ENCODE assay signal across 3 cellular contexts in genomic region chr1:35581621-35582020, GRCh38. TPM values are rescaled to one million over a fixed set of nuclear protein-coding genes. Genes with fewer than 3 reads are reported as not detected.
"Had no signal": no experiment of that assay in that cellular context is flagged by ENCODE, and none has a peak within 500 bp of the region (broad histone marks: within the 10 kb centered on the region; RNA-seq: fewer than 3 reads in every experiment).

No MANE protein-coding gene starts in this region.

RNA-seq across cellular contexts. Expression of gene TFAP2E, which starts 8.5 kb away (rescaled TPM):
- total RNA-seq: endothelial cell of umbilical vein, gastrocnemius medialis, glomerular endothelial cell had no signal
